In genomic region chr16:31868701-31869167, GRCh38 we compare ENCODE assay signal across 2 cellular contexts.
TF ChIP-seq lines count a peak whose summit lies in the region.

No MANE protein-coding gene starts in this region.

TF ChIP-seq in HCT116, 20 proteins besides CTCF, POLR2A, EP300 and RAD21 (continued from another document):
- TF ChIP-seq REST (IDR thresholded peaks at IDR 0.05; ENCODE audit: low read depth) (no peak), CBX3 (IDR thresholded peaks at IDR 0.05; ENCODE audit: low read depth) (no peak), EZH2 (IDR thresholded peaks at IDR 0.05) (no peak), SP1 (IDR thresholded peaks at IDR 0.05; ENCODE audit: low read depth) (no peak), CEBPB (IDR thresholded peaks at IDR 0.05; ENCODE audit: low read depth) (no peak), TCF7L2 (IDR thresholded peaks at IDR 0.05; ENCODE audit: borderline replicate concordance, extremely low read depth, insufficient read depth, insufficient read length) (no peak), YY1 (IDR thresholded peaks at IDR 0.05; ENCODE audit: extremely low read depth, insufficient replicate concordance, low read depth, low read length) (no peak), EGR1 (IDR thresholded peaks at IDR 0.05; ENCODE audit: low read depth) (no peak), ATF3 (IDR thresholded peaks at IDR 0.05) (no peak), POLR2AphosphoS5 (IDR thresholded peaks at IDR 0.05; ENCODE audit: low read depth, low read length) (no peak), SIN3A (IDR thresholded peaks at IDR 0.05; ENCODE audit: low read depth) (no peak), SRF (IDR thresholded peaks at IDR 0.05; ENCODE audit: low read depth) (no peak), ZFX (IDR thresholded peaks at IDR 0.05) (no peak)
- TF ChIP-seq, protein P1, sequence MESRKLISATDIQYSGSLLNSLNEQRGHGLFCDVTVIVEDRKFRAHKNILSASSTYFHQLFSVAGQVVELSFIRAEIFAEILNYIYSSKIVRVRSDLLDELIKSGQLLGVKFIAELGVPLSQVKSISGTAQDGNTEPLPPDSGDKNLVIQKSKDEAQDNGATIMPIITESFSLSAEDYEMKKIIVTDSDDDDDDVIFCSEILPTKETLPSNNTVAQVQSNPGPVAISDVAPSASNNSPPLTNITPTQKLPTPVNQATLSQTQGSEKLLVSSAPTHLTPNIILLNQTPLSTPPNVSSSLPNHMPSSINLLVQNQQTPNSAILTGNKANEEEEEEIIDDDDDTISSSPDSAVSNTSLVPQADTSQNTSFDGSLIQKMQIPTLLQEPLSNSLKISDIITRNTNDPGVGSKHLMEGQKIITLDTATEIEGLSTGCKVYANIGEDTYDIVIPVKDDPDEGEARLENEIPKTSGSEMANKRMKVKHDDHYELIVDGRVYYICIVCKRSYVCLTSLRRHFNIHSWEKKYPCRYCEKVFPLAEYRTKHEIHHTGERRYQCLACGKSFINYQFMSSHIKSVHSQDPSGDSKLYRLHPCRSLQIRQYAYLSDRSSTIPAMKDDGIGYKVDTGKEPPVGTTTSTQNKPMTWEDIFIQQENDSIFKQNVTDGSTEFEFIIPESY (IDR thresholded peaks at IDR 0.05; ENCODE audit: extremely low read depth, insufficient replicate concordance, low read length) = no peak
- TF ChIP-seq, protein P2, sequence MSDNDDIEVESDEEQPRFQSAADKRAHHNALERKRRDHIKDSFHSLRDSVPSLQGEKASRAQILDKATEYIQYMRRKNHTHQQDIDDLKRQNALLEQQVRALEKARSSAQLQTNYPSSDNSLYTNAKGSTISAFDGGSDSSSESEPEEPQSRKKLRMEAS (IDR thresholded peaks at IDR 0.05) = no peak
TF ChIP-seq in HCT116: peak in this region for 0.

TF ChIP-seq in GM12878, 131 proteins besides CTCF, POLR2A, EP300 and RAD21 (continued from another document):
- peak; percentile 24; the same call in 1 of the 2 replicates for TF ChIP-seq NBN (IDR thresholded peaks at IDR 0.05)
- TF ChIP-seq, protein P3, sequence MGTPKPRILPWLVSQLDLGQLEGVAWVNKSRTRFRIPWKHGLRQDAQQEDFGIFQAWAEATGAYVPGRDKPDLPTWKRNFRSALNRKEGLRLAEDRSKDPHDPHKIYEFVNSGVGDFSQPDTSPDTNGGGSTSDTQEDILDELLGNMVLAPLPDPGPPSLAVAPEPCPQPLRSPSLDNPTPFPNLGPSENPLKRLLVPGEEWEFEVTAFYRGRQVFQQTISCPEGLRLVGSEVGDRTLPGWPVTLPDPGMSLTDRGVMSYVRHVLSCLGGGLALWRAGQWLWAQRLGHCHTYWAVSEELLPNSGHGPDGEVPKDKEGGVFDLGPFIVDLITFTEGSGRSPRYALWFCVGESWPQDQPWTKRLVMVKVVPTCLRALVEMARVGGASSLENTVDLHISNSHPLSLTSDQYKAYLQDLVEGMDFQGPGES (IDR thresholded peaks at IDR 0.05) = 0 out of 2 replicates have a peak, but pooled peaks have one; percentile 43
- peak; percentile 38; a peak in 3 of 4 replicates for TF ChIP-seq IKZF2 (IDR thresholded peaks at IDR 0.05)
- 0 out of 2 replicates have a peak, but pooled peaks have one; percentile 51 for TF ChIP-seq YBX1 (IDR thresholded peaks at IDR 0.05)
- peak; percentile 25; the same call in 1 of the 2 replicates for TF ChIP-seq SPI1 (IDR thresholded peaks at IDR 0.05; ENCODE audit: borderline replicate concordance, insufficient read depth, low read depth, low read length)
- TF ChIP-seq, protein P4, sequence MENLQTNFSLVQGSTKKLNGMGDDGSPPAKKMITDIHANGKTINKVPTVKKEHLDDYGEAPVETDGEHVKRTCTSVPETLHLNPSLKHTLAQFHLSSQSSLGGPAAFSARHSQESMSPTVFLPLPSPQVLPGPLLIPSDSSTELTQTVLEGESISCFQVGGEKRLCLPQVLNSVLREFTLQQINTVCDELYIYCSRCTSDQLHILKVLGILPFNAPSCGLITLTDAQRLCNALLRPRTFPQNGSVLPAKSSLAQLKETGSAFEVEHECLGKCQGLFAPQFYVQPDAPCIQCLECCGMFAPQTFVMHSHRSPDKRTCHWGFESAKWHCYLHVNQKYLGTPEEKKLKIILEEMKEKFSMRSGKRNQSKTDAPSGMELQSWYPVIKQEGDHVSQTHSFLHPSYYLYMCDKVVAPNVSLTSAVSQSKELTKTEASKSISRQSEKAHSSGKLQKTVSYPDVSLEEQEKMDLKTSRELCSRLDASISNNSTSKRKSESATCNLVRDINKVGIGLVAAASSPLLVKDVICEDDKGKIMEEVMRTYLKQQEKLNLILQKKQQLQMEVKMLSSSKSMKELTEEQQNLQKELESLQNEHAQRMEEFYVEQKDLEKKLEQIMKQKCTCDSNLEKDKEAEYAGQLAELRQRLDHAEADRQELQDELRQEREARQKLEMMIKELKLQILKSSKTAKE (IDR thresholded peaks at IDR 0.05; ENCODE audit: low read depth, poor library complexity, severe bottlenecking) = peak; percentile 21
- TF ChIP-seq RUNX3 (IDR thresholded peaks at IDR 0.05; ENCODE audit: low read length) = peak; percentile 26; the same call in 1 of the 2 replicates
- TF ChIP-seq IRF4 (IDR thresholded peaks at IDR 0.05; ENCODE audit: low read depth, low read length) = 0 out of 2 replicates have a peak, but pooled peaks have one; percentile 9
